19 cellular contexts compared by ENCODE assay signal in genomic region chr3:188901671-188902331, GRCh38.
DNase-seq lines count a peak whose midpoint lies in the region; ATAC-seq and TF ChIP-seq lines count a peak whose summit lies in the region.
"Had no signal": no experiment of that assay in that cellular context is flagged by ENCODE, and none has a peak within 500 bp of the region (broad histone marks: within the 10 kb centered on the region; RNA-seq: fewer than 3 reads in every experiment).

No MANE protein-coding gene starts in this region.

- H3K36me3 Mint-ChIP-seq in endothelial cell (ENCODE audit: low read depth, unreplicated experiment), result peaks cover 10% of the 10 kb centered on the region
- H3K36me3 Mint-ChIP-seq in effector memory CD8-positive, alpha-beta T cell (ENCODE audit: insufficient read depth), result no peaks in the 10 kb centered on the region

- WGBS in trophoblast cell (ENCODE audit: extremely low coverage, insufficient coverage, insufficient read length), result no CpG with 5 or more reads among the region's 4 CpGs

- no peak overlapping the region for H3K4me2 ChIP-seq in trophoblast cell (ENCODE audit: low read length)

- H3K14ac ChIP-seq in trophoblast cell (ENCODE audit: low read length), result no peak overlapping the region

- H3K4me3 ChIP-seq in trophoblast cell (ENCODE audit: low read depth, low read length), result no peak overlapping the region
- H3K4me3 ChIP-seq: colonic mucosa, uterus had no signal

- no peak overlapping the region for H3K9ac ChIP-seq in trophoblast cell (ENCODE audit: low read length)

- H2BK5ac ChIP-seq in trophoblast cell (ENCODE audit: low read depth, low read length, poor library complexity), result no peak overlapping the region

- H3K27ac Mint-ChIP-seq in endothelial cell (ENCODE audit: unreplicated experiment), result peak overlapping the region; percentile 88
- H3K27ac Mint-ChIP-seq in effector memory CD8-positive, alpha-beta T cell, result peak overlapping the region in 1 of 2 donors; percentile 23
- H3K27ac Mint-ChIP-seq: activated B cell treated with CpG ODN at 0.5 μM for 24 hours; stimulated activated naive B cell treated with anti-CD40 and anti-IgM and Interleukin-4, amounts not matched to agents 10 μg/mL and 1 μg/mL and 100 μg/mL, for 72 hours; T-helper 17 cell had no signal

- H3K18ac ChIP-seq in trophoblast cell (ENCODE audit: low read length), result no peak overlapping the region

- peaks cover 2% of the 10 kb centered on the region for H3K9me3 ChIP-seq in trophoblast cell (ENCODE audit: insufficient read depth, low read depth, low read length)
- H3K9me3 ChIP-seq: colonic mucosa, uterus had no signal

- peaks cover 7 to 8% of the 10 kb centered on the region in 2 experiments for H3K4me1 ChIP-seq in trophoblast cell (ENCODE audit: control insufficient read depth in 1 of 2, insufficient read depth in 2 of 2, low read length in 2 of 2)
- H3K4me1 ChIP-seq: colonic mucosa, uterus had no signal

- no peak overlapping the region for H3K4ac ChIP-seq in trophoblast cell (ENCODE audit: low read depth, low read length)

- no peak overlapping the region for H4K91ac ChIP-seq in trophoblast cell (ENCODE audit: low read depth, low read length)

- H4K8ac ChIP-seq in trophoblast cell (ENCODE audit: low read depth, low read length), result no peak overlapping the region

- no peak overlapping the region for H4K12ac ChIP-seq in trophoblast cell (ENCODE audit: low read depth, low read length)

- ATAC-seq in effector memory CD8-positive, alpha-beta T cell (replicated peaks), result no peak
- ATAC-seq in HG03135 (IDR thresholded peaks at IDR 0.05; ENCODE audit: unreplicated experiment), result no peak
- ATAC-seq: stimulated activated naive B cell treated with anti-CD40 and anti-IgM and Interleukin-4, amounts not matched to agents 10 μg/mL and 1 μg/mL and 100 μg/mL, for 72 hours; T-helper 17 cell had no signal

- no peaks in the 10 kb centered on the region for H3K79me2 ChIP-seq in trophoblast cell (ENCODE audit: control insufficient read depth, insufficient read depth, low read length, poor library complexity)

- no peaks in the 10 kb centered on the region for H3K79me1 ChIP-seq in trophoblast cell (ENCODE audit: low read length)

- no peak overlapping the region for H2AFZ ChIP-seq in trophoblast cell (ENCODE audit: insufficient read depth, low read length, poor library complexity)

- H3K27me3 Mint-ChIP-seq in endothelial cell (ENCODE audit: unreplicated experiment), result peaks cover 12% of the 10 kb centered on the region
- no peaks in the 10 kb centered on the region for H3K27me3 Mint-ChIP-seq in effector memory CD8-positive, alpha-beta T cell
- H3K27me3 Mint-ChIP-seq: activated B cell treated with CpG ODN at 0.5 μM for 24 hours; stimulated activated naive B cell treated with anti-CD40 and anti-IgM and Interleukin-4, amounts not matched to agents 10 μg/mL and 1 μg/mL and 100 μg/mL, for 72 hours; T-helper 17 cell had no signal

- no peaks in the 10 kb centered on the region for H3K27me3 ChIP-seq in trophoblast cell (ENCODE audit: insufficient read depth, low read length)
- H3K27me3 ChIP-seq: colonic mucosa, uterus had no signal

- no peaks in the 10 kb centered on the region for H3K36me3 ChIP-seq in trophoblast cell (ENCODE audit: control insufficient read depth in 1 of 2, insufficient read depth in 2 of 2, low read length in 2 of 2)
- H3K36me3 ChIP-seq: colonic mucosa, uterus had no signal

- H3K4me1 Mint-ChIP-seq in endothelial cell (ENCODE audit: unreplicated experiment), result peaks cover 37% of the 10 kb centered on the region
- no peaks in the 10 kb centered on the region for H3K4me1 Mint-ChIP-seq in effector memory CD8-positive, alpha-beta T cell (ENCODE audit: low read depth in 2 of 2)
- H3K4me1 Mint-ChIP-seq: activated B cell treated with CpG ODN at 0.5 μM for 24 hours; stimulated activated naive B cell treated with anti-CD40 and anti-IgM and Interleukin-4, amounts not matched to agents 10 μg/mL and 1 μg/mL and 100 μg/mL, for 72 hours had no signal

- no peak overlapping the region for H3K27ac ChIP-seq in trophoblast cell (ENCODE audit: low read depth, low read length)
- H3K27ac ChIP-seq: colonic mucosa had no signal

- H3K23ac ChIP-seq in trophoblast cell (ENCODE audit: low read length), result peak overlapping the region; percentile 22

- H3K9me3 Mint-ChIP-seq in endothelial cell (ENCODE audit: unreplicated experiment), result no peaks in the 10 kb centered on the region
- no peaks in the 10 kb centered on the region for H3K9me3 Mint-ChIP-seq in effector memory CD8-positive, alpha-beta T cell
- H3K9me3 Mint-ChIP-seq: activated B cell treated with CpG ODN at 0.5 μM for 24 hours; stimulated activated naive B cell treated with anti-CD40 and anti-IgM and Interleukin-4, amounts not matched to agents 10 μg/mL and 1 μg/mL and 100 μg/mL, for 72 hours had no signal

- no peak overlapping the region for H2BK120ac ChIP-seq in trophoblast cell (ENCODE audit: insufficient read depth, low read length, poor library complexity)

- TF ChIP-seq CTCF in endothelial cell (IDR thresholded peaks at IDR 0.05; ENCODE audit: unreplicated experiment), result no peak

- H3K4me3 Mint-ChIP-seq in endothelial cell (ENCODE audit: unreplicated experiment), result no peak overlapping the region
- H3K4me3 Mint-ChIP-seq in effector memory CD8-positive, alpha-beta T cell, result no peak overlapping the region
- H3K4me3 Mint-ChIP-seq: activated B cell treated with CpG ODN at 0.5 μM for 24 hours; stimulated activated naive B cell treated with anti-CD40 and anti-IgM and Interleukin-4, amounts not matched to agents 10 μg/mL and 1 μg/mL and 100 μg/mL, for 72 hours; T-helper 17 cell had no signal

- DNase-seq in A172 (ENCODE audit: low spot score), result peak; percentile 28
- DNase-seq in LHCN-M2 (ENCODE audit: low read depth), result peak; percentile 39
- DNase-seq in endothelial cell (ENCODE audit: low spot score), result no peak
- no peak for DNase-seq in trophoblast cell
- no peak for DNase-seq in SK-N-DZ (ENCODE audit: low spot score)
- no peak for DNase-seq in effector memory CD8-positive, alpha-beta T cell
- DNase-seq in cerebellum (ENCODE audit: low spot score), result no peak
- DNase-seq: activated B cell treated with CpG ODN at 0.5 μM for 24 hours; activated gamma-delta T cell; colonic mucosa; islet precursor cell; KBM-7; NCI-H1105; NCI-H2171; nucleus accumbens; stimulated activated naive B cell treated with anti-CD40 and anti-IgM and Interleukin-4, amounts not matched to agents 10 μg/mL and 1 μg/mL and 100 μg/mL, for 72 hours; T-helper 17 cell; uterus had no signal

- no peak overlapping the region for H2BK12ac ChIP-seq in trophoblast cell (ENCODE audit: low read length)

- H2AK5ac ChIP-seq in trophoblast cell (ENCODE audit: low read length), result no peak overlapping the region

Comparison
In these comparisons a context has a peak if more than half of its experiments do, and no peak if none do; other contexts are left out.
1. DNase-seq: peak in A172 (single experiment) and LHCN-M2 (single experiment); none in endothelial cell (single experiment), trophoblast cell (0 of 2), SK-N-DZ (single experiment), effector memory CD8-positive, alpha-beta T cell (0 of 3) and cerebellum (single experiment).